10 cellular contexts compared by ENCODE assay signal in the genomic region with DNA sequence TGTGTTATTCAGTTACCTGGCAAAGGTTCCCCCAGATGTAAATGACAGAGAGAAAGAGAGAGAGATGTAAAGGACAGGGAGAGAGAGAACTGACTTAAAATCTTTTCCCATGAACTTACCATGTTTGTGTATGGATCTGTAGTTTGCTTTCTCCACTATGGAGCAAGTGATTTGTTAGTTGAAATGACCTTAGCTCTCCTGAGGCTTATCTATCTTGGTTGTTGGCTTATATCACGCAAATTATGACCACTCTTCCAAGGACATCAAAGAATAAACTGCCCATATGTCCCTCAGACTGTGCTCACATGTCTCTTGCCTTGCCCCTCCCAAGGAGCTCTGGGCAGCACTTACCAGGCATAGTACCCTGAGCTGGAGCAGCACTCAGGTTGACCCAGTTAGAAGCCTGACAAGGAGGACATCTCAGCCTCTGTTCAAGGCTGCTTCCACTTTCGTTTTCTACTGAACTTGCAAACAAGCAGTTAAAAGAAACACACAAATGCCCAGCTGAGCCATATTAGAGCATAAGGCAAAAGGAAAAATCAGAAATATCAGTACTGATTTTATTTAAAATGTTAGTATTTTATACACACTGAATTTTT.
DNase-seq lines count a peak whose midpoint lies in the region; ATAC-seq and TF ChIP-seq lines count a peak whose summit lies in the region.
"Had no signal": no experiment of that assay in that cellular context is flagged by ENCODE, and none has a peak within 500 bp of the region (broad histone marks: within the 10 kb centered on the region; RNA-seq: fewer than 3 reads in every experiment).

No MANE protein-coding gene starts in this region.

- peak overlapping the region; percentile 83 to 97 (median 94) for H3K27ac Mint-ChIP-seq in immature natural killer cell

- H3K4me1 ChIP-seq in OCI-LY3 (ENCODE audit: low read length) (peaks cover 12% of the 10 kb centered on the region), tibial nerve (no peaks in the 10 kb centered on the region)

- peak overlapping the region; percentile 78 for H3K4me2 ChIP-seq in OCI-LY3 (ENCODE audit: low read length)

- H3K79me2 ChIP-seq in OCI-LY3 (ENCODE audit: low read length) = no peaks in the 10 kb centered on the region

- peak; percentile 90 for ATAC-seq in HG02571 (IDR thresholded peaks at IDR 0.05; ENCODE audit: unreplicated experiment)
- no peak for ATAC-seq in GM21737 (IDR thresholded peaks at IDR 0.05; ENCODE audit: unreplicated experiment)

- TF ChIP-seq CTCF in OCI-LY3 (IDR thresholded peaks at IDR 0.05; ENCODE audit: low read depth, low read length) (no peak), tibial nerve (IDR thresholded peaks at IDR 0.05) (no peak)

- H3K4me1 Mint-ChIP-seq in immature natural killer cell = peaks cover 25 to 29% of the 10 kb centered on the region in 2 donors

- H3K4me3 Mint-ChIP-seq in immature natural killer cell = peak overlapping the region; percentile 82 to 92 (median 83)

- H3K9me3 Mint-ChIP-seq in immature natural killer cell = peaks cover 0 to 2% (median 0%) of the 10 kb centered on the region in 6 donors

- TF ChIP-seq EP300 in tibial nerve (IDR thresholded peaks at IDR 0.05) = no peak

- WGBS in tibial nerve, 2 donors = 37 to 59% methylated on average over 2 of the region's 2 CpGs

- H3K4me3 ChIP-seq in OCI-LY3 (ENCODE audit: low read length) (peak overlapping the region; percentile 63), tibial nerve (no peak overlapping the region)

- peak overlapping the region; percentile 97 for H2AFZ ChIP-seq in OCI-LY3 (ENCODE audit: low read depth, low read length)

- no peaks in the 10 kb centered on the region for H3K27me3 ChIP-seq in OCI-LY3 (ENCODE audit: low read depth, low read length)
- H3K27me3 ChIP-seq in tibial nerve = no peaks in the 10 kb centered on the region

- H3K9me3 ChIP-seq in OCI-LY3 (ENCODE audit: insufficient read depth, low read length) = no peaks in the 10 kb centered on the region
- H3K9me3 ChIP-seq in tibial nerve = no peaks in the 10 kb centered on the region

- H3K27ac ChIP-seq in OCI-LY3 (ENCODE audit: low read length) (no peak overlapping the region), tibial nerve (no peak overlapping the region)
- H3K27ac ChIP-seq: 22Rv1, VCaP had no signal

- H3K36me3 Mint-ChIP-seq in immature natural killer cell = no peaks in the 10 kb centered on the region

- TF ChIP-seq POLR2A in tibial nerve (IDR thresholded peaks at IDR 0.05) = no peak

- 0 out of 2 replicates have a peak overlapping the region, but pooled peaks have one; percentile 20 for H3K9ac ChIP-seq in OCI-LY3 (ENCODE audit: low read length)

- peaks cover 0 to 5% (median 2%) of the 10 kb centered on the region in 3 donors for H3K27me3 Mint-ChIP-seq in immature natural killer cell (ENCODE audit: low read depth in 3 of 3)

- DNase-seq in DMS53 (lab: John Stamatoyannopoulos, UW) = peak; percentile 13
- DNase-seq in DMS53 treated with DMSO at 0.1 percent for 48 hours (lab: John Stamatoyannopoulos, UW; ENCODE audit: unreplicated experiment) = no peak
- DNase-seq in immature natural killer cell = peak; percentile 29 to 52 (median 48)
- DNase-seq in pons (ENCODE audit: low spot score) = no peak
- DNase-seq in tibial nerve (ENCODE audit: low spot score in 2 of 2) = no peak

- no peaks in the 10 kb centered on the region for H4K20me1 ChIP-seq in OCI-LY3 (ENCODE audit: insufficient read depth, low read length)

- no peaks in the 10 kb centered on the region for H3K36me3 ChIP-seq in OCI-LY3 (replicated peaks; ENCODE audit: low read depth, low read length)
- no peaks in the 10 kb centered on the region for H3K36me3 ChIP-seq in tibial nerve

Comparison
In these comparisons a context has a peak if more than half of its experiments do, and no peak if none do; other contexts are left out.
1. DNase-seq: peak in DMS53 (single experiment) and immature natural killer cell (3 of 3); none in DMS53 treated with DMSO at 0.1 percent for 48 hours (single experiment), pons (single experiment) and tibial nerve (0 of 2).